In genomic region chr5:126422994-126423788, GRCh38 we compare ENCODE assay signal across 1 cellular context.
TF ChIP-seq lines count a peak whose summit lies in the region.

TSS of gene GRAMD2B (plus strand) at chr5:126423409. CDS start at chr5:126423607, 198 bp downstream.

TF ChIP-seq in HEK293, 187 proteins besides CTCF, POLR2A, EP300 and RAD21 (continued from another document):
- TF ChIP-seq ZNF645 (tag by site-specific recombination; IDR thresholded peaks at IDR 0.05) (no peak), MZF1 (tag by site-specific recombination; IDR thresholded peaks at IDR 0.05; ENCODE audit: borderline replicate concordance) (peak; percentile 33; the same call in 1 of the 2 replicates), ZNF449 (tag by site-specific recombination; IDR thresholded peaks at IDR 0.05) (no peak), ZNF660 (tag by site-specific recombination; IDR thresholded peaks at IDR 0.05) (0 out of 2 replicates have a peak, but pooled peaks have one; percentile 40), ZBTB26 (tag by site-specific recombination; optimal IDR thresholded peaks at IDR 0.05) (peak; percentile 98), ZSCAN16 (tag by site-specific recombination; IDR thresholded peaks at IDR 0.05) (0 out of 2 replicates have a peak, but pooled peaks have one; percentile 40), ZNF76 (tag by site-specific recombination; IDR thresholded peaks at IDR 0.05; ENCODE audit: borderline replicate concordance, low read depth) (peak; percentile 24; the same call in 1 of the 2 replicates), SP3 (tag by site-specific recombination; IDR thresholded peaks at IDR 0.05) (peak; percentile 83), ZNF2 (tag by site-specific recombination; IDR thresholded peaks at IDR 0.05) (peak; percentile 59; the same call in 1 of the 2 replicates), ZSCAN5A (tag by site-specific recombination; IDR thresholded peaks at IDR 0.05) (no peak), ZNF561 (tag by site-specific recombination; IDR thresholded peaks at IDR 0.05; ENCODE audit: borderline replicate concordance) (0 out of 2 replicates have a peak, but pooled peaks have one; percentile 56), ZNF433 (tag by site-specific recombination; IDR thresholded peaks at IDR 0.05; ENCODE audit: low read depth) (no peak), ZXDB (tag by site-specific recombination; IDR thresholded peaks at IDR 0.05) (no peak; the same call in none of the 2 replicates), ZNF157 (tag by site-specific recombination; IDR thresholded peaks at IDR 0.05) (no peak), HIC1 (tag by site-specific recombination; IDR thresholded peaks at IDR 0.05) (peak; percentile 78), MYNN (tag by site-specific recombination; IDR thresholded peaks at IDR 0.05; ENCODE audit: borderline replicate concordance) (no peak), ZNF280D (tag by site-specific recombination; IDR thresholded peaks at IDR 0.05) (no peak), ZFP37 (tag by site-specific recombination; IDR thresholded peaks at IDR 0.05) (peak; percentile 89; the same call in 1 of the 2 replicates), TSHZ1 (tag by site-specific recombination; IDR thresholded peaks at IDR 0.05; ENCODE audit: borderline replicate concordance) (no peak), ZNF785 (tag by site-specific recombination; IDR thresholded peaks at IDR 0.05) (no peak), PBX3 (CRISPR knock-in tag; IDR thresholded peaks at IDR 0.05) (0 out of 2 replicates have a peak, but pooled peaks have one; percentile 23)
